In genomic region chrX:125709532-125709931, GRCh38 we compare ENCODE assay signal across 34 cellular contexts.
"Had no signal": no experiment of that assay in that cellular context is flagged by ENCODE, and none has a peak within 500 bp of the region (broad histone marks: within the 10 kb centered on the region; RNA-seq: fewer than 3 reads in every experiment).

No MANE protein-coding gene starts in this region.

- H3K27me3 ChIP-seq: MG63 had no signal

- H3K4me3 ChIP-seq: MG63 had no signal

- H3K4me2 ChIP-seq: KMS-11 had no signal

- H3K9me3 ChIP-seq: MG63 had no signal

- H3K9ac ChIP-seq: KMS-11 had no signal

- DNase-seq: Karpas-422, KBM-7, KG1, MG63, MM.1S, MV-4-11, NCI-H1048, NCI-H1092, NCI-H1092 treated with DMSO at 0.1 percent for 48 hours, NCI-H1105, NCI-H1105 treated with DMSO at 0.1 percent for 48 hours, NCI-H1417, NCI-H1417 treated with DMSO at 0.1 percent for 48 hours, NCI-H1436, NCI-H1436 treated with DMSO at 0.1 percent for 48 hours, NCI-H146, NCI-H1694, NCI-H1694 treated with DMSO at 0.1 percent for 48 hours, NCI-H187, NCI-H187 treated with DMSO at 0.1 percent for 48 hours, NCI-H1930, NCI-H2029, NCI-H2029 treated with DMSO at 0.1 percent for 48 hours, NCI-H2081, NCI-H2081 treated with DMSO at 0.1 percent for 48 hours, NCI-H2107, NCI-H2171, NCI-H2171 treated with DMSO at 0.1 percent for 48 hours, NCI-H2227 treated with DMSO at 0.1 percent for 48 hours, NCI-H226, NCI-H345, NCI-H446, NCI-H446 treated with DMSO at 0.1 percent for 48 hours had no signal

- H3K36me3 ChIP-seq: MG63 had no signal

- H3K27ac ChIP-seq: KMS-11 had no signal
